8 cellular contexts compared by ENCODE assay signal in the genomic region with DNA sequence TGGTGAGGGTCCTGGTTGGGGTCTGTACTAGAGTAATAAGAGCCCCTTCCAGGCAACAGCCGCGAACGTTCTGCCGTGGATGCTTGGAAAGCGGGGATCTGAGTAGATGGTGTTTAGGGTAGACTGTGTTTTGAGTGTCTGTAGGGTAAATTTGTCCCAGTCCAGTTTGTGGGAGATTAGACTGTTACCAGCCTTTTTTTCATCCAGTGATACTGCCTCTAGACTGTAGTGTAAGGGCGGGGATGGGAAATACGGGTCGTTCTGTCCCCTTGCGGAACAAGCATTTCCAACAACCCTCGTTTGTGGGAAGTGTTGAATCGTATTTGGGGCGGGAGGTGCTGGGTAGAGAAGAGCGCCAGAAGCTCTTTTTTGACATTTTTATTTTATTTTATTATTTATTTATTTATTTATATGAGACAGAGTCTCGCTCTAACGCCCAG. TPM values are rescaled to one million over a fixed set of nuclear protein-coding genes. Genes with fewer than 3 reads are reported as not detected.
DNase-seq lines count a peak whose midpoint lies in the region; ATAC-seq, FAIRE-seq and TF ChIP-seq lines count a peak whose summit lies in the region.

No MANE protein-coding gene starts in this region.

- peak overlapping the region; percentile 100 for H3K4me3 ChIP-seq in CD8-positive, alpha-beta memory T cell (ENCODE audit: low read length)
- peak overlapping the region; percentile 93 for H3K4me3 ChIP-seq in SJCRH30
- peak overlapping the region; percentile 92 to 97 (median 96) for H3K4me3 ChIP-seq in H1 (ENCODE audit: extremely low read depth in 1 of 4, insufficient read depth in 2 of 4, low read depth in 3 of 4, low read length in 4 of 4)
- peak overlapping the region; percentile 92 for H3K4me3 ChIP-seq in mononuclear cell (ENCODE audit: low read length)

- H3K27ac ChIP-seq in CD8-positive, alpha-beta memory T cell (ENCODE audit: low read depth, low read length): peak overlapping the region; percentile 99
- H3K27ac ChIP-seq in SJCRH30: peak overlapping the region; percentile 74
- peak overlapping the region; percentile 97 for H3K27ac ChIP-seq in H1 (ENCODE audit: low read depth, low read length)

- H3K14ac ChIP-seq in H1 (ENCODE audit: insufficient read length): no peak overlapping the region

- no peak overlapping the region for H2BK20ac ChIP-seq in H1 (ENCODE audit: low read length)

- H3K56ac ChIP-seq in H1 (replicated peaks; ENCODE audit: insufficient read length, low read depth, low read length): no peak overlapping the region

- peaks cover 0 to 43% (median 4%) of the 10 kb centered on the region in 3 donors for H3K36me3 Mint-ChIP-seq in CD8-positive, alpha-beta memory T cell

- peaks cover 33% of the 10 kb centered on the region for H3K4me1 ChIP-seq in CD8-positive, alpha-beta memory T cell (ENCODE audit: insufficient read depth, low read length)
- H3K4me1 ChIP-seq in SJCRH30 (peaks cover 7% of the 10 kb centered on the region), H1 (replicated peaks in 1 of 4; ENCODE audit: control insufficient read depth in 3 of 4, insufficient read depth in 4 of 4, low read length in 3 of 4) (peaks cover 0 to 3% (median 0%) of the 10 kb centered on the region in 4 experiments; a peak in 2 of 7 replicates), mononuclear cell (ENCODE audit: insufficient read depth, low read length) (peaks cover 59% of the 10 kb centered on the region)

- no peaks in the 10 kb centered on the region; the same call in 1 of the 2 replicates for H3K23me2 ChIP-seq in H1 (ENCODE audit: low read depth, low read length)

- peak overlapping the region; percentile 84 to 86 for H3K4me2 ChIP-seq in H1 (ENCODE audit: insufficient read depth in 1 of 2, low read depth in 2 of 2, low read length in 2 of 2)

- H3K9me3 ChIP-seq in CD8-positive, alpha-beta memory T cell (ENCODE audit: low read length): no peaks in the 10 kb centered on the region
- no peaks in the 10 kb centered on the region for H3K9me3 ChIP-seq in SJCRH30 (replicated peaks)
- H3K9me3 ChIP-seq in H1 (ENCODE audit: insufficient read depth in 2 of 2, low read depth in 1 of 2, low read length in 1 of 2): no peaks in the 10 kb centered on the region
- H3K9me3 ChIP-seq in mononuclear cell (ENCODE audit: low read depth, low read length): no peaks in the 10 kb centered on the region

- H3K79me1 ChIP-seq in H1 (ENCODE audit: low read depth, low read length): peaks cover 2% of the 10 kb centered on the region; the same call in 1 of the 2 replicates

- H3K9ac ChIP-seq in H1 (replicated peaks in 1 of 4; ENCODE audit: extremely low read depth in 1 of 4, low read depth in 3 of 4, low read length in 3 of 4): peak overlapping the region; percentile 94 to 97 (median 96)

- TF ChIP-seq EP300 in H1 (IDR thresholded peaks at IDR 0.05; ENCODE audit: borderline replicate concordance in 1 of 2, low read depth in 2 of 2, low read length in 2 of 2): no peak

- peak overlapping the region; percentile 95 for H4K5ac ChIP-seq in H1 (ENCODE audit: insufficient read length, low read depth, low read length)

- H3K36me3 ChIP-seq in CD8-positive, alpha-beta memory T cell (ENCODE audit: insufficient read depth, low read length): peaks cover 2% of the 10 kb centered on the region
- H3K36me3 ChIP-seq in SJCRH30: 0 out of 2 replicates have a peak, but pooled peaks cover 8% of the 10 kb centered on the region
- H3K36me3 ChIP-seq in H1 (ENCODE audit: control insufficient read depth in 2 of 4, insufficient read depth in 4 of 4, low read length in 3 of 4): peaks cover 0 to 9% (median 2%) of the 10 kb centered on the region in 4 experiments; a peak in 4 of 8 replicates

- no peak for DNase-seq in CD8-positive, alpha-beta memory T cell
- peak; percentile 52 to 68 for DNase-seq in SJCRH30
- no peak for DNase-seq in H1 (ENCODE audit: low read depth in 1 of 2, low spot score in 2 of 2)
- DNase-seq in posterior vena cava (ENCODE audit: low spot score): no peak

- H3K4ac ChIP-seq in H1 (replicated peaks; ENCODE audit: insufficient read length, low read depth, low read length): no peak overlapping the region

- peak overlapping the region; percentile 84 to 99 (median 95) for H3K27ac Mint-ChIP-seq in CD8-positive, alpha-beta memory T cell

- intact Hi-C loops in posterior vena cava (cut with DNase I): loop anchor here in 1 of 2 donors (10.0 kb wide), 1 partner anchor 106 kb away; no protein-coding TSS in a partner anchor

- no peaks in the 10 kb centered on the region for H4K20me1 ChIP-seq in H1 (replicated peaks in 1 of 2; ENCODE audit: control insufficient read depth in 1 of 2, insufficient read depth in 2 of 2, low read length in 2 of 2)

- H3K4me1 Mint-ChIP-seq in CD8-positive, alpha-beta memory T cell: peaks cover 54 to 75% (median 75%) of the 10 kb centered on the region in 3 donors

- H3K79me2 ChIP-seq in H1 (ENCODE audit: control insufficient read depth in 1 of 2, insufficient read depth in 2 of 2, low read length in 2 of 2): peaks cover 0 to 44% of the 10 kb centered on the region in 2 experiments; a peak in 3 of 4 replicates

- peak overlapping the region; percentile 99; the same call in 1 of the 2 replicates for H4K8ac ChIP-seq in H1 (ENCODE audit: extremely low read depth, insufficient read depth, low read length)

- 1% methylated on average over 15 of the region's 15 CpGs; no CpG with 5 or more reads in 1 of the 2 experiments for WGBS in H1 (ENCODE audit: extremely low coverage in 1 of 2, insufficient coverage in 1 of 2, insufficient read length in 1 of 2, insufficient replicate concordance in 2 of 2, low coverage in 1 of 2, low lambda C conversion rate in 2 of 2, missing lambda C conversion rate in 1 of 2), 2 experiments

- no peaks in the 10 kb centered on the region for H3K27me3 ChIP-seq in CD8-positive, alpha-beta memory T cell (ENCODE audit: insufficient read depth, low read length, poor library complexity, severe bottlenecking)
- H3K27me3 ChIP-seq in SJCRH30 (no peaks in the 10 kb centered on the region), H1 (replicated peaks in 1 of 4; ENCODE audit: control insufficient read depth in 3 of 4, extremely low read depth in 1 of 4, insufficient read depth in 3 of 4, low read length in 3 of 4) (no peaks in the 10 kb centered on the region), mononuclear cell (ENCODE audit: insufficient read depth, low read length) (no peaks in the 10 kb centered on the region)

- H2BK12ac ChIP-seq in H1 (ENCODE audit: low read depth, low read length): peak overlapping the region; percentile 88; the same call in 1 of the 2 replicates

- H2AK5ac ChIP-seq in H1 (ENCODE audit: low read depth, low read length): no peak overlapping the region

- no peak for TF ChIP-seq CTCF in H1 (IDR thresholded peaks at IDR 0.05; ENCODE audit: control extremely low read depth in 1 of 3, insufficient read depth in 1 of 3, low read depth in 1 of 3, low read length in 3 of 3)

- peak overlapping the region; percentile 86 for H2AFZ ChIP-seq in H1 (ENCODE audit: low read length)

- CTCF ChIA-PET in CD8-positive, alpha-beta memory T cell (lab: Charles Lee): interaction anchor here (1.1 to 1.3 kb wide), 2 partner anchors 32 to 34 kb away, joined by 4 read pairs; no protein-coding TSS in a partner anchor
- CTCF ChIA-PET in H1 (lab: Charles Lee; ENCODE audit: partially characterized antibody): interaction anchor here (2.4 kb wide), 1 partner anchor 100 kb away, joined by 9 read pairs; no protein-coding TSS in a partner anchor

- FAIRE-seq in H1 (lab: Jason Lieb, UNC): no peak

- TF ChIP-seq RAD21 in H1 (IDR thresholded peaks at IDR 0.05 in 1 of 2, conservative IDR thresholded peaks at IDR 0.05 in 1 of 2; ENCODE audit: low read depth in 2 of 2, low read length in 2 of 2): no peak

- no peak overlapping the region for H2BK120ac ChIP-seq in H1 (replicated peaks; ENCODE audit: low read depth, low read length)

- H3K18ac ChIP-seq in H1 (ENCODE audit: extremely low read depth, low read length): peak overlapping the region; percentile 85; the same call in 1 of the 2 replicates

- no peak overlapping the region for H4K91ac ChIP-seq in H1 (replicated peaks; ENCODE audit: insufficient read length, low read length)

- ATAC-seq in GM18907 (IDR thresholded peaks at IDR 0.05; ENCODE audit: unreplicated experiment) (peak; percentile 25), HG03457 (IDR thresholded peaks at IDR 0.05; ENCODE audit: unreplicated experiment) (peak; percentile 21), GM19397 (IDR thresholded peaks at IDR 0.05; ENCODE audit: unreplicated experiment) (no peak)

- no peak for TF ChIP-seq POLR2A in H1 (IDR thresholded peaks at IDR 0.05; ENCODE audit: control extremely low read depth in 1 of 2, low read depth in 2 of 2, low read length in 2 of 2)

- no peak overlapping the region for H3K23ac ChIP-seq in H1 (ENCODE audit: insufficient read length)

- peak overlapping the region; percentile 90 for H2BK5ac ChIP-seq in H1 (ENCODE audit: low read depth, low read length)

- no peaks in the 10 kb centered on the region for H3K27me3 Mint-ChIP-seq in CD8-positive, alpha-beta memory T cell

- H3K4me3 Mint-ChIP-seq in CD8-positive, alpha-beta memory T cell: peak overlapping the region; percentile 92 to 99 (median 96)

- POLR2A ChIA-PET in CD8-positive, alpha-beta memory T cell (lab: Charles Lee): interaction anchor here (0.6 to 3.0 kb wide), 6 partner anchors 10 to 63 kb away, joined by 3 to 18 read pairs (median 4); partner anchors contain the start of genes SNAP23, STARD9 and ZNF106
- POLR2A ChIA-PET in H1 (lab: Charles Lee; ENCODE audit: partially characterized antibody): interaction anchor here (1.3 to 2.0 kb wide), 5 partner anchors 15 to 121 kb away, joined by 3 to 11 read pairs (median 4); partner anchors contain the start of gene STARD9

- H2BK15ac ChIP-seq in H1 (ENCODE audit: low read length): no peak overlapping the region

- H3K9me3 Mint-ChIP-seq in CD8-positive, alpha-beta memory T cell: no peaks in the 10 kb centered on the region

RNA-seq across cellular contexts. Expression of gene HAUS2, which starts 0.4 kb away (rescaled TPM):
- 10 to 100 TPM; 56.7 to 56.8 TPM for total RNA-seq in CD8-positive, alpha-beta memory T cell
- polyA plus RNA-seq in CD8-positive, alpha-beta memory T cell: 33.4 TPM
- 54.7 and 59.2 TPM in 2 replicates for total RNA-seq in SJCRH30 (2014; rRNA removed; shearing (Covaris generic))
- 28.8 and 33.5 TPM in 2 replicates for total RNA-seq in H1 (2021; fragmentation: NEBNext Ultra II Directional; extraction: Animal tissue kit (Norgen Biotek cat#: 25700))
- 8.4 and 12.1 TPM in 2 replicates for polyA plus RNA-seq in H1 (2011; rRNA removed)
- polyA plus RNA-seq in H1 (2011; cell fraction: cytosol; rRNA removed): 16.4 TPM
- 6.5 TPM for polyA plus RNA-seq in H1 (2011; cell fraction: nucleus; rRNA removed)
- polyA plus RNA-seq in H1 (2012, experiment 1 of 2): 12.9 to 22.1 TPM (median 14.3 TPM) in 4 replicates
- 4.5 TPM for polyA plus RNA-seq in H1 (2012, experiment 2 of 2)
- 14.6 TPM for polyA plus RNA-seq in H1 (2013, experiment 1 of 2)
- polyA plus RNA-seq in H1 (2013, experiment 2 of 2): 14.9 TPM
- 11.9 and 14.6 TPM in 2 replicates for polyA minus RNA-seq in H1 (2011; rRNA and poly(A)+ RNA removed)
- polyA minus RNA-seq in H1 (2011; cell fraction: cytosol; rRNA and poly(A)+ RNA removed): 10.3 TPM
- polyA minus RNA-seq in H1 (2011; cell fraction: nucleus; rRNA and poly(A)+ RNA removed): 12.3 TPM
- 31.8 TPM for total RNA-seq in mononuclear cell
- 10 to 100 TPM; 16.1 to 19.5 TPM for total RNA-seq in posterior vena cava

RNA-seq across cellular contexts. Expression of gene LRRC57, which starts 0.5 kb away (rescaled TPM):
- total RNA-seq in CD8-positive, alpha-beta memory T cell: 10 to 100 TPM; 23.7 to 24.7 TPM
- polyA plus RNA-seq in CD8-positive, alpha-beta memory T cell: 6.8 TPM
- total RNA-seq in SJCRH30 (2014; rRNA removed; shearing (Covaris generic)): 23.8 and 26.4 TPM in 2 replicates
- 11.1 and 12.7 TPM in 2 replicates for total RNA-seq in H1 (2021; fragmentation: NEBNext Ultra II Directional; extraction: Animal tissue kit (Norgen Biotek cat#: 25700))
- 4.9 and 5.0 TPM in 2 replicates for polyA plus RNA-seq in H1 (2011; rRNA removed)
- 6.6 TPM for polyA plus RNA-seq in H1 (2011; cell fraction: cytosol; rRNA removed)
- polyA plus RNA-seq in H1 (2011; cell fraction: nucleus; rRNA removed): 2.6 TPM
- polyA plus RNA-seq in H1 (2012, experiment 1 of 2): 7.3 to 10.3 TPM (median 7.5 TPM) in 4 replicates
- polyA plus RNA-seq in H1 (2012, experiment 2 of 2): 1.6 TPM
- 6.0 TPM for polyA plus RNA-seq in H1 (2013, experiment 1 of 2)
- polyA plus RNA-seq in H1 (2013, experiment 2 of 2): 5.5 TPM
- 6.1 and 8.4 TPM in 2 replicates for polyA minus RNA-seq in H1 (2011; rRNA and poly(A)+ RNA removed)
- polyA minus RNA-seq in H1 (2011; cell fraction: cytosol; rRNA and poly(A)+ RNA removed): 2.3 TPM
- polyA minus RNA-seq in H1 (2011; cell fraction: nucleus; rRNA and poly(A)+ RNA removed): 5.4 TPM
- total RNA-seq in mononuclear cell (23.9 TPM), posterior vena cava (10 to 100 TPM; 13.1 to 14.3 TPM)

RNA-seq across cellular contexts. Expression of gene STARD9, which starts 26.3 kb away (rescaled TPM):
- total RNA-seq in CD8-positive, alpha-beta memory T cell: 1 to 10 TPM; 6.5 to 7.6 TPM
- 1.3 TPM for polyA plus RNA-seq in CD8-positive, alpha-beta memory T cell
- total RNA-seq in SJCRH30 (2014; rRNA removed; shearing (Covaris generic)): 11.0 and 15.2 TPM in 2 replicates
- 6.0 and 7.0 TPM in 2 replicates for total RNA-seq in H1 (2021; fragmentation: NEBNext Ultra II Directional; extraction: Animal tissue kit (Norgen Biotek cat#: 25700))
- 2.8 and 3.3 TPM in 2 replicates for polyA plus RNA-seq in H1 (2011; rRNA removed)
- polyA plus RNA-seq in H1 (2011; cell fraction: cytosol; rRNA removed): 3.2 TPM
- polyA plus RNA-seq in H1 (2011; cell fraction: nucleus; rRNA removed): 17.0 TPM
- 4.0 to 5.0 TPM (median 4.5 TPM) in 4 replicates for polyA plus RNA-seq in H1 (2012, experiment 1 of 2)
- polyA plus RNA-seq in H1 (2012, experiment 2 of 2): 0.31 TPM
- 2.6 TPM for polyA plus RNA-seq in H1 (2013, experiment 1 of 2)
- 2.0 TPM for polyA plus RNA-seq in H1 (2013, experiment 2 of 2)
- 12.2 and 14.3 TPM in 2 replicates for polyA minus RNA-seq in H1 (2011; rRNA and poly(A)+ RNA removed)
- 4.0 TPM for polyA minus RNA-seq in H1 (2011; cell fraction: cytosol; rRNA and poly(A)+ RNA removed)
- polyA minus RNA-seq in H1 (2011; cell fraction: nucleus; rRNA and poly(A)+ RNA removed): 16.6 TPM
- total RNA-seq in mononuclear cell (4.0 TPM), posterior vena cava (10 to 100 TPM; 19.0 to 20.8 TPM)

RNA-seq across cellular contexts. Expression of gene SNAP23, which starts 53.6 kb away (rescaled TPM):
- total RNA-seq in CD8-positive, alpha-beta memory T cell: 10 to 100 TPM; 48.1 to 54.4 TPM
- 59.5 TPM for polyA plus RNA-seq in CD8-positive, alpha-beta memory T cell
- 52.6 and 60.7 TPM in 2 replicates for total RNA-seq in SJCRH30 (2014; rRNA removed; shearing (Covaris generic))
- total RNA-seq in H1 (2021; fragmentation: NEBNext Ultra II Directional; extraction: Animal tissue kit (Norgen Biotek cat#: 25700)): 71.3 and 72.8 TPM in 2 replicates
- 32.2 and 58.0 TPM in 2 replicates for polyA plus RNA-seq in H1 (2011; rRNA removed)
- polyA plus RNA-seq in H1 (2011; cell fraction: cytosol; rRNA removed): 34.3 TPM
- polyA plus RNA-seq in H1 (2011; cell fraction: nucleus; rRNA removed): 48.0 TPM
- polyA plus RNA-seq in H1 (2012, experiment 1 of 2): 41.1 to 76.3 TPM (median 61.1 TPM) in 4 replicates
- 8.0 TPM for polyA plus RNA-seq in H1 (2012, experiment 2 of 2)
- 36.8 TPM for polyA plus RNA-seq in H1 (2013, experiment 1 of 2)
- 42.0 TPM for polyA plus RNA-seq in H1 (2013, experiment 2 of 2)
- polyA minus RNA-seq in H1 (2011; rRNA and poly(A)+ RNA removed): 17.3 and 23.7 TPM in 2 replicates
- 28.9 TPM for polyA minus RNA-seq in H1 (2011; cell fraction: cytosol; rRNA and poly(A)+ RNA removed)
- 21.8 TPM for polyA minus RNA-seq in H1 (2011; cell fraction: nucleus; rRNA and poly(A)+ RNA removed)
- total RNA-seq in mononuclear cell (84.8 TPM), posterior vena cava (10 to 100 TPM; 48.0 to 55.8 TPM)

RNA-seq across cellular contexts. Expression of gene ZNF106, which starts 58.1 kb away (rescaled TPM):
- total RNA-seq in CD8-positive, alpha-beta memory T cell: 10 to 100 TPM; 48.5 to 50.0 TPM
- polyA plus RNA-seq in CD8-positive, alpha-beta memory T cell: 51.6 TPM
- total RNA-seq in SJCRH30 (2014; rRNA removed; shearing (Covaris generic)): 84.6 and 86.2 TPM in 2 replicates
- total RNA-seq in H1 (2021; fragmentation: NEBNext Ultra II Directional; extraction: Animal tissue kit (Norgen Biotek cat#: 25700)): 62.0 and 64.5 TPM in 2 replicates
- polyA plus RNA-seq in H1 (2011; rRNA removed): 15.7 and 18.2 TPM in 2 replicates
- 14.7 TPM for polyA plus RNA-seq in H1 (2011; cell fraction: cytosol; rRNA removed)
- polyA plus RNA-seq in H1 (2011; cell fraction: nucleus; rRNA removed): 20.7 TPM
- polyA plus RNA-seq in H1 (2012, experiment 1 of 2): 18.3 to 27.5 TPM (median 26.1 TPM) in 4 replicates
- polyA plus RNA-seq in H1 (2012, experiment 2 of 2): 1.0 TPM
- 32.3 TPM for polyA plus RNA-seq in H1 (2013, experiment 1 of 2)
- 28.9 TPM for polyA plus RNA-seq in H1 (2013, experiment 2 of 2)
- polyA minus RNA-seq in H1 (2011; rRNA and poly(A)+ RNA removed): 76.3 and 124 TPM in 2 replicates
- 35.7 TPM for polyA minus RNA-seq in H1 (2011; cell fraction: cytosol; rRNA and poly(A)+ RNA removed)
- 67.8 TPM for polyA minus RNA-seq in H1 (2011; cell fraction: nucleus; rRNA and poly(A)+ RNA removed)
- total RNA-seq in mononuclear cell (70.6 TPM), posterior vena cava (10 to 100 TPM; 70.1 to 84.2 TPM)

Comparison
In these comparisons a context has a peak if more than half of its experiments do, and no peak if none do; other contexts are left out.
1. DNase-seq: peak in SJCRH30 (2 of 2); none in CD8-positive, alpha-beta memory T cell (0 of 5), H1 (0 of 2) and posterior vena cava (single experiment).
2. Peak in every context shown above with its lines, with median percentiles within 50 percentile points of each other: H3K27ac ChIP-seq and H3K4me3 ChIP-seq.